In the genomic region with DNA sequence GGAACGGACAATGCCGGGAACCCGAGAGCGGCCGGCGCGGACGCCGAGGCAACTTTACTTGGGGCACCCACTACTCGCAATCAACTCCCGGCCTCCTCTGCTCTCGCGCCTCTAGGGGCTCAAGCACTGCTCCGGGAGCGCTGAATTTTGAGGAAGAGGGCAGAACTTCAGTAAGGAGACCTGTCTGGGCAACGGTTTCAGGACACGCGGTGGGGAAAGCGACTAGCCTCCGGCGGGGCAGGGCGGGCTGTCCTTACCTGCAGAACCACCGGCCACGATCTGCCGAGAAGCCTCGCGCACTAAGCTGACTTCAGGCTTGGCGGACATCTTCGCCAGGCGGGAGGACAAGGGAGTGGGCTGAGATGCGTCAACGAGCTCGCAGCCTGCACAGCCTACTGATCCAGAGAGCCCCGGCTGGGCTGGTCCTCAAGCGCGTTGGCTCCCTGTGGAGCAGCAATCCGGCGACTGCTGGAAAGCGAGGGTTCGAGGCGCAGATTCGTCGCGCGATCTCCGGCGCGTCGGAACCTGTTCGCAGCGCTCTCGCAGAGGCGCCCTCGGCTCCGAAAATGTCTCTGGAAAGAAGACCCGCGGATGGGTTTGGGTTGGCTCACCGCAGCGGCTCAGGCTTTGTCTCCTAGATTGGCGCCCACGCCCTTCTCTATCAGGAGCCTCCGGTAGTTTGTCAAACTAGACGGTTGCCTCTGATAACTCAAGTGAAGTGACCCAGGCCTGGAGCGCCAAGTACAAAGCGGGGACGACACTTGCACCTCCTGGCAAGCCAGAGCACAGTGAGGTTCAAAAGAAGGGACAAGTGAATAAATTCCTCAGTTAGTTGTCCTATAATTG, we compare ENCODE assay signal across 1 cellular context.
TF ChIP-seq lines count a peak whose summit lies in the region.

Gene SLC25A21 (minus strand): TSS at position 583 of the 846 bp plus-strand sequence.

TF ChIP-seq in WTC11, 78 proteins besides CTCF, POLR2A, EP300 and RAD21 (continued from another document):
- no peak for TF ChIP-seq AFF4 (CRISPR knock-in tag; IDR thresholded peaks at IDR 0.05; ENCODE audit: borderline replicate concordance)
- no peak for TF ChIP-seq NFATC4 (CRISPR knock-in tag; IDR thresholded peaks at IDR 0.05)
- no peak for TF ChIP-seq TCF7 (CRISPR knock-in tag; IDR thresholded peaks at IDR 0.05; ENCODE audit: low read depth)
- no peak for TF ChIP-seq GRHL2 (CRISPR knock-in tag; IDR thresholded peaks at IDR 0.05; ENCODE audit: insufficient replicate concordance, severe bottlenecking)
- peak; percentile 82; the same call in 1 of the 2 replicates for TF ChIP-seq TP53 (CRISPR knock-in tag; IDR thresholded peaks at IDR 0.05)
- 0 out of 2 replicates have a peak, but pooled peaks have one; percentile 61 for TF ChIP-seq CREM (CRISPR knock-in tag; IDR thresholded peaks at IDR 0.05)
- no peak for TF ChIP-seq ATF2 (CRISPR knock-in tag; IDR thresholded peaks at IDR 0.05; ENCODE audit: borderline replicate concordance, low read depth)
- TF ChIP-seq JAZF1 (CRISPR knock-in tag; IDR thresholded peaks at IDR 0.05): no peak
- no peak for TF ChIP-seq MLX (CRISPR knock-in tag; IDR thresholded peaks at IDR 0.05)
TF ChIP-seq in WTC11: peak in this region for 27.
